ENCODE assay signal across 1 cellular context in the genomic region with DNA sequence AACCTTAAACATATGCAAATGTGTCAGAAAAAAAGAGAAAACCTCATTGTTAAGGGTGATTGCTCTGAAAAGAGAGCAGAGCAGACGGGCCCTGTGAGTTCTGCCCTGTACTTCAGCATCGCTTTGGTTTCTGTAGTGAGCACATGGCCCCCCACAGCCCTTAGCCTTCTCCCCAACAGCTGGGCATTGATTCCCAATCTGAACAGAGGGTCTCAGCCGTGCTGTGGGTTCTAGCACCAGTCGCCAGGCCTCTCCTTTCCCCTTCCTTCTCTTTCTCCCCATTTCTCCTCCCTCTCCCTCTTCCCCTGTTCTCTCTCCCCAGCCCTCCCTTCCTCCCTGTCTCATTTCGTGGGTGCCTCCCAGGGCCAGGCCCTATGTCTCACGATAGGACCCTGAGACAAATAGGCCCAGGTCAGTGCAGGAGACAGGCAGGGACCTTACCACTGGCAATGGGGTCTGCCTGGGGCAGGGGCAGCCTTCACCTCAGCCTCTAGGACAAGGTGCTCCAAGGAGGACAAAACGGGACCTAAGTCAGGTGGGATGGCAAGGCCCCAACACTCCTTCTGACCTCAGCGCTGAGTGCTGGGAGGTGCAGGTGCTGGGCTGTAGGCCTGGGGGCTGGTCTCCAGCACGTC.
TF ChIP-seq lines count a peak whose summit lies in the region.

No MANE protein-coding gene starts in this region.

TF ChIP-seq in GM23338, 12 proteins besides CTCF, POLR2A, EP300 and RAD21:
- TF ChIP-seq, protein P1, sequence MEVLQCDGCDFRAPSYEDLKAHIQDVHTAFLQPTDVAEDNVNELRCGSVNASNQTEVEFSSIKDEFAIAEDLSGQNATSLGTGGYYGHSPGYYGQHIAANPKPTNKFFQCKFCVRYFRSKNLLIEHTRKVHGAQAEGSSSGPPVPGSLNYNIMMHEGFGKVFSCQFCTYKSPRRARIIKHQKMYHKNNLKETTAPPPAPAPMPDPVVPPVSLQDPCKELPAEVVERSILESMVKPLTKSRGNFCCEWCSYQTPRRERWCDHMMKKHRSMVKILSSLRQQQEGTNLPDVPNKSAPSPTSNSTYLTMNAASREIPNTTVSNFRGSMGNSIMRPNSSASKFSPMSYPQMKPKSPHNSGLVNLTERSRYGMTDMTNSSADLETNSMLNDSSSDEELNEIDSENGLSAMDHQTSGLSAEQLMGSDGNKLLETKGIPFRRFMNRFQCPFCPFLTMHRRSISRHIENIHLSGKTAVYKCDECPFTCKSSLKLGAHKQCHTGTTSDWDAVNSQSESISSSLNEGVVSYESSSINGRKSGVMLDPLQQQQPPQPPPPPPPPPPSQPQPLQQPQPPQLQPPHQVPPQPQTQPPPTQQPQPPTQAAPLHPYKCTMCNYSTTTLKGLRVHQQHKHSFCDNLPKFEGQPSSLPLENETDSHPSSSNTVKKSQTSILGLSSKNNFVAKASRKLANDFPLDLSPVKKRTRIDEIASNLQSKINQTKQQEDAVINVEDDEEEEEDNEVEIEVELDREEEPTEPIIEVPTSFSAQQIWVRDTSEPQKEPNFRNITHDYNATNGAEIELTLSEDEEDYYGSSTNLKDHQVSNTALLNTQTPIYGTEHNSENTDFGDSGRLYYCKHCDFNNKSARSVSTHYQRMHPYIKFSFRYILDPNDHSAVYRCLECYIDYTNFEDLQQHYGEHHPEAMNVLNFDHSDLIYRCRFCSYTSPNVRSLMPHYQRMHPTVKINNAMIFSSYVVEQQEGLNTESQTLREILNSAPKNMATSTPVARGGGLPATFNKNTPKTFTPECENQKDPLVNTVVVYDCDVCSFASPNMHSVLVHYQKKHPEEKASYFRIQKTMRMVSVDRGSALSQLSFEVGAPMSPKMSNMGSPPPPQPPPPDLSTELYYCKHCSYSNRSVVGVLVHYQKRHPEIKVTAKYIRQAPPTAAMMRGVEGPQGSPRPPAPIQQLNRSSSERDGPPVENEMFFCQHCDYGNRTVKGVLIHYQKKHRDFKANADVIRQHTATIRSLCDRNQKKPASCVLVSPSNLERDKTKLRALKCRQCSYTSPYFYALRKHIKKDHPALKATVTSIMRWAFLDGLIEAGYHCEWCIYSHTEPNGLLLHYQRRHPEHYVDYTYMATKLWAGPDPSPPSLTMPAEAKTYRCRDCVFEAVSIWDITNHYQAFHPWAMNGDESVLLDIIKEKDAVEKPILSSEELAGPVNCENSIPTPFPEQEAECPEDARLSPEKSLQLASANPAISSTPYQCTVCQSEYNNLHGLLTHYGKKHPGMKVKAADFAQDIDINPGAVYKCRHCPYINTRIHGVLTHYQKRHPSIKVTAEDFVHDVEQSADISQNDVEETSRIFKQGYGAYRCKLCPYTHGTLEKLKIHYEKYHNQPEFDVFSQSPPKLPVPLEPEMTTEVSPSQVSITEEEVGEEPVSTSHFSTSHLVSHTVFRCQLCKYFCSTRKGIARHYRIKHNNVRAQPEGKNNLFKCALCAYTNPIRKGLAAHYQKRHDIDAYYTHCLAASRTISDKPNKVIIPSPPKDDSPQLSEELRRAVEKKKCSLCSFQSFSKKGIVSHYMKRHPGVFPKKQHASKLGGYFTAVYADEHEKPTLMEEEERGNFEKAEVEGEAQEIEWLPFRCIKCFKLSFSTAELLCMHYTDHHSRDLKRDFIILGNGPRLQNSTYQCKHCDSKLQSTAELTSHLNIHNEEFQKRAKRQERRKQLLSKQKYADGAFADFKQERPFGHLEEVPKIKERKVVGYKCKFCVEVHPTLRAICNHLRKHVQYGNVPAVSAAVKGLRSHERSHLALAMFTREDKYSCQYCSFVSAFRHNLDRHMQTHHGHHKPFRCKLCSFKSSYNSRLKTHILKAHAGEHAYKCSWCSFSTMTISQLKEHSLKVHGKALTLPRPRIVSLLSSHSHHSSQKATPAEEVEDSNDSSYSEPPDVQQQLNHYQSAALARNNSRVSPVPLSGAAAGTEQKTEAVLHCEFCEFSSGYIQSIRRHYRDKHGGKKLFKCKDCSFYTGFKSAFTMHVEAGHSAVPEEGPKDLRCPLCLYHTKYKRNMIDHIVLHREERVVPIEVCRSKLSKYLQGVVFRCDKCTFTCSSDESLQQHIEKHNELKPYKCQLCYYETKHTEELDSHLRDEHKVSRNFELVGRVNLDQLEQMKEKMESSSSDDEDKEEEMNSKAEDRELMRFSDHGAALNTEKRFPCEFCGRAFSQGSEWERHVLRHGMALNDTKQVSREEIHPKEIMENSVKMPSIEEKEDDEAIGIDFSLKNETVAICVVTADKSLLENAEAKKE (CRISPR knock-in tag; IDR thresholded peaks at IDR 0.05) = no peak
- TF ChIP-seq ZNF331 (CRISPR knock-in tag; IDR thresholded peaks at IDR 0.05; ENCODE audit: low read depth) (no peak), EZH2 (IDR thresholded peaks at IDR 0.05; ENCODE audit: low read depth, unreplicated experiment) (no peak), CREB1 (CRISPR knock-in tag; IDR thresholded peaks at IDR 0.05; ENCODE audit: low read depth) (no peak), NANOG (IDR thresholded peaks at IDR 0.05; ENCODE audit: borderline replicate concordance) (no peak), ZNF114 (CRISPR knock-in tag; IDR thresholded peaks at IDR 0.05) (no peak), EZH2phosphoT487 (IDR thresholded peaks at IDR 0.05; ENCODE audit: unreplicated experiment) (no peak), POLR2AphosphoS5 (IDR thresholded peaks at IDR 0.05; ENCODE audit: low read depth) (no peak), JUNB (IDR thresholded peaks at IDR 0.05; ENCODE audit: unreplicated experiment) (no peak), STAT1 (IDR thresholded peaks at IDR 0.05; ENCODE audit: unreplicated experiment) (no peak)
- TF ChIP-seq, protein P2, sequence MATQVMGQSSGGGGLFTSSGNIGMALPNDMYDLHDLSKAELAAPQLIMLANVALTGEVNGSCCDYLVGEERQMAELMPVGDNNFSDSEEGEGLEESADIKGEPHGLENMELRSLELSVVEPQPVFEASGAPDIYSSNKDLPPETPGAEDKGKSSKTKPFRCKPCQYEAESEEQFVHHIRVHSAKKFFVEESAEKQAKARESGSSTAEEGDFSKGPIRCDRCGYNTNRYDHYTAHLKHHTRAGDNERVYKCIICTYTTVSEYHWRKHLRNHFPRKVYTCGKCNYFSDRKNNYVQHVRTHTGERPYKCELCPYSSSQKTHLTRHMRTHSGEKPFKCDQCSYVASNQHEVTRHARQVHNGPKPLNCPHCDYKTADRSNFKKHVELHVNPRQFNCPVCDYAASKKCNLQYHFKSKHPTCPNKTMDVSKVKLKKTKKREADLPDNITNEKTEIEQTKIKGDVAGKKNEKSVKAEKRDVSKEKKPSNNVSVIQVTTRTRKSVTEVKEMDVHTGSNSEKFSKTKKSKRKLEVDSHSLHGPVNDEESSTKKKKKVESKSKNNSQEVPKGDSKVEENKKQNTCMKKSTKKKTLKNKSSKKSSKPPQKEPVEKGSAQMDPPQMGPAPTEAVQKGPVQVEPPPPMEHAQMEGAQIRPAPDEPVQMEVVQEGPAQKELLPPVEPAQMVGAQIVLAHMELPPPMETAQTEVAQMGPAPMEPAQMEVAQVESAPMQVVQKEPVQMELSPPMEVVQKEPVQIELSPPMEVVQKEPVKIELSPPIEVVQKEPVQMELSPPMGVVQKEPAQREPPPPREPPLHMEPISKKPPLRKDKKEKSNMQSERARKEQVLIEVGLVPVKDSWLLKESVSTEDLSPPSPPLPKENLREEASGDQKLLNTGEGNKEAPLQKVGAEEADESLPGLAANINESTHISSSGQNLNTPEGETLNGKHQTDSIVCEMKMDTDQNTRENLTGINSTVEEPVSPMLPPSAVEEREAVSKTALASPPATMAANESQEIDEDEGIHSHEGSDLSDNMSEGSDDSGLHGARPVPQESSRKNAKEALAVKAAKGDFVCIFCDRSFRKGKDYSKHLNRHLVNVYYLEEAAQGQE (IDR thresholded peaks at IDR 0.05; ENCODE audit: unreplicated experiment) = no peak
- TF ChIP-seq, protein P3, sequence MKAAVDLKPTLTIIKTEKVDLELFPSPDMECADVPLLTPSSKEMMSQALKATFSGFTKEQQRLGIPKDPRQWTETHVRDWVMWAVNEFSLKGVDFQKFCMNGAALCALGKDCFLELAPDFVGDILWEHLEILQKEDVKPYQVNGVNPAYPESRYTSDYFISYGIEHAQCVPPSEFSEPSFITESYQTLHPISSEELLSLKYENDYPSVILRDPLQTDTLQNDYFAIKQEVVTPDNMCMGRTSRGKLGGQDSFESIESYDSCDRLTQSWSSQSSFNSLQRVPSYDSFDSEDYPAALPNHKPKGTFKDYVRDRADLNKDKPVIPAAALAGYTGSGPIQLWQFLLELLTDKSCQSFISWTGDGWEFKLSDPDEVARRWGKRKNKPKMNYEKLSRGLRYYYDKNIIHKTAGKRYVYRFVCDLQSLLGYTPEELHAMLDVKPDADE (IDR thresholded peaks at IDR 0.05) = no peak
